1 cellular context compared by ENCODE assay signal in the genomic region with DNA sequence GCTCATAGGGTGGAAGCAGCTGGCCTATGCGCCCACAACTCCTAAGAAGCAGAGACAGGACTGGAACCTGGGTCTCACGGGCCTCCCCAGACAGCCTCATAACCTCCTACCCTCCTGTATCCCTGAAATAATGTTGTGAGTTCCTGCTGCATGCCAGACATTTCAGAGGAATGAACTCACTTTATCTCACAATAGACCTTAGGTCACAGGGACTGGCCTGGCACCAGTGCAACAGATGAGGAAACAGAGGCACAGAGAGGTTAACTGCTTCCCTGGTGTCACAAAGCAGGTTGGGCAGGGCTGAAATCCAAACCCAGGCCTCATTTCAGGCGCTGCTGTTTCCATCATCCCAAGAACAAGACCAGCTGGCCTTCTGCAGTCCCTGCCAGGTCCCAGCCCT.
TF ChIP-seq lines count a peak whose summit lies in the region.

No MANE protein-coding gene starts in this region.

TF ChIP-seq in A549, 52 proteins besides CTCF, POLR2A, EP300 and RAD21 (continued from another document):
- TF ChIP-seq, protein P1, sequence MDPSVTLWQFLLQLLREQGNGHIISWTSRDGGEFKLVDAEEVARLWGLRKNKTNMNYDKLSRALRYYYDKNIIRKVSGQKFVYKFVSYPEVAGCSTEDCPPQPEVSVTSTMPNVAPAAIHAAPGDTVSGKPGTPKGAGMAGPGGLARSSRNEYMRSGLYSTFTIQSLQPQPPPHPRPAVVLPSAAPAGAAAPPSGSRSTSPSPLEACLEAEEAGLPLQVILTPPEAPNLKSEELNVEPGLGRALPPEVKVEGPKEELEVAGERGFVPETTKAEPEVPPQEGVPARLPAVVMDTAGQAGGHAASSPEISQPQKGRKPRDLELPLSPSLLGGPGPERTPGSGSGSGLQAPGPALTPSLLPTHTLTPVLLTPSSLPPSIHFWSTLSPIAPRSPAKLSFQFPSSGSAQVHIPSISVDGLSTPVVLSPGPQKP (IDR thresholded peaks at IDR 0.05; ENCODE audit: low read depth, low read length): no peak
